In the genomic region with DNA sequence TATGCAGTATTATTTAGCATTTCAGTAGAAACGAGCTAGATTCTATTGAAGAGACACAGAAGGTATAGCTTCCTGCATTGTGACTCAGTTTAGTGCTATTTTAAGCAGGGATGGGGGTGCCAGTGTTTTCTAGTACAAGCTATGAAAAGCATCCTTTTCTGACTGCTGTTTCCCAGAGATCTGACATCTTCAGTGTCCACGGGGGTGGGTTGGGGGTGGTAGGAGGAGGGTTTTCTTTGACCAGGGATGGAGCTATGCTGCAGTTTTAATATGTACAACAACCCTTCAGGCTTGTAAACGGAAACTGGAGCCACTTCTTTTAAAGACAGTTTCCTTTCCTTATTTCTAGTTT, we compare ENCODE assay signal across 8 cellular contexts. TPM values are rescaled to one million over a fixed set of nuclear protein-coding genes. Genes with fewer than 3 reads are reported as not detected.
DNase-seq lines count a peak whose midpoint lies in the region; ATAC-seq and TF ChIP-seq lines count a peak whose summit lies in the region.

No MANE protein-coding gene starts in this region.

- H3K27ac ChIP-seq in upper lobe of left lung: peak overlapping the region in 3 of 4 donors; percentile 13 to 77 (median 30)

- intact Hi-C loops in activated CD4-positive, alpha-beta memory T cell treated with anti-CD3 and anti-CD28 coated beads for 36 hours (cut with micrococcal nuclease): no loop called here

- no peak for TF ChIP-seq POLR2A in upper lobe of left lung (IDR thresholded peaks at IDR 0.05)

- peaks cover 13% of the 10 kb centered on the region for H3K4me1 Mint-ChIP-seq in activated CD4-positive, alpha-beta memory T cell treated with anti-CD3 and anti-CD28 coated beads for 36 hours (ENCODE audit: low read depth)
- peaks cover 13% of the 10 kb centered on the region for H3K4me1 Mint-ChIP-seq in activated CD4-positive, alpha-beta memory T cell treated with anti-CD3 and anti-CD28 coated beads, Interleukin-2, amount 10 ng/mL, durations not matched to agents 7 days and 5 days

- 1 to 3% methylated on average over 3 of the region's 3 CpGs for WGBS in upper lobe of left lung, 2 donors

- peaks cover 0 to 21% (median 7%) of the 10 kb centered on the region in 4 donors for H3K4me1 ChIP-seq in upper lobe of left lung

- no peak for ATAC-seq in upper lobe of left lung (ENCODE audit: low FRiP score in 2 of 2)
- ATAC-seq in GM19328 (IDR thresholded peaks at IDR 0.05; ENCODE audit: unreplicated experiment): no peak
- no peak for ATAC-seq in HG03432 (IDR thresholded peaks at IDR 0.05; ENCODE audit: unreplicated experiment)

- DNase-seq in activated CD4-positive, alpha-beta memory T cell treated with anti-CD3 and anti-CD28 coated beads for 36 hours: peak; percentile 12
- no peak for DNase-seq in activated CD4-positive, alpha-beta memory T cell treated with anti-CD3 and anti-CD28 coated beads, Interleukin-2, amount 10 ng/mL, durations not matched to agents 7 days and 5 days
- peak; percentile 84 for DNase-seq in astrocyte of the hippocampus (ENCODE audit: low read depth, low spot score)
- DNase-seq in medulla oblongata (ENCODE audit: extremely low spot score): peak; percentile 72
- no peak for DNase-seq in upper lobe of left lung
- DNase-seq in NCI-H1048 (lab: John Stamatoyannopoulos, UW): no peak

- POLR2A ChIA-PET in activated CD4-positive, alpha-beta memory T cell treated with anti-CD3 and anti-CD28 coated beads for 36 hours (lab: Charles Lee): no interaction called here
- POLR2A ChIA-PET in activated CD4-positive, alpha-beta memory T cell treated with anti-CD3 and anti-CD28 coated beads, Interleukin-2, amount 10 ng/mL, durations not matched to agents 7 days and 5 days (lab: Charles Lee): no interaction called here

- H3K4me3 Mint-ChIP-seq in activated CD4-positive, alpha-beta memory T cell treated with anti-CD3 and anti-CD28 coated beads for 36 hours: no peak overlapping the region
- H3K4me3 Mint-ChIP-seq in activated CD4-positive, alpha-beta memory T cell treated with anti-CD3 and anti-CD28 coated beads, Interleukin-2, amount 10 ng/mL, durations not matched to agents 7 days and 5 days: no peak overlapping the region

- peak overlapping the region in 3 of 4 donors; percentile 51 to 76 (median 58) for H3K4me3 ChIP-seq in upper lobe of left lung

- peaks cover 17% of the 10 kb centered on the region for H3K27me3 Mint-ChIP-seq in activated CD4-positive, alpha-beta memory T cell treated with anti-CD3 and anti-CD28 coated beads for 36 hours
- H3K27me3 Mint-ChIP-seq in activated CD4-positive, alpha-beta memory T cell treated with anti-CD3 and anti-CD28 coated beads, Interleukin-2, amount 10 ng/mL, durations not matched to agents 7 days and 5 days: peaks cover 20% of the 10 kb centered on the region

- no peaks in the 10 kb centered on the region for H3K36me3 ChIP-seq in upper lobe of left lung

- no peaks in the 10 kb centered on the region for H3K36me3 Mint-ChIP-seq in activated CD4-positive, alpha-beta memory T cell treated with anti-CD3 and anti-CD28 coated beads for 36 hours
- H3K36me3 Mint-ChIP-seq in activated CD4-positive, alpha-beta memory T cell treated with anti-CD3 and anti-CD28 coated beads, Interleukin-2, amount 10 ng/mL, durations not matched to agents 7 days and 5 days (ENCODE audit: low read depth): no peaks in the 10 kb centered on the region

- CTCF ChIA-PET in activated CD4-positive, alpha-beta memory T cell treated with anti-CD3 and anti-CD28 coated beads for 36 hours (lab: Charles Lee): no interaction called here
- CTCF ChIA-PET in activated CD4-positive, alpha-beta memory T cell treated with anti-CD3 and anti-CD28 coated beads, Interleukin-2, amount 10 ng/mL, durations not matched to agents 7 days and 5 days (lab: Charles Lee): no interaction called here

- H3K27ac Mint-ChIP-seq in activated CD4-positive, alpha-beta memory T cell treated with anti-CD3 and anti-CD28 coated beads for 36 hours: no peak overlapping the region
- no peak overlapping the region for H3K27ac Mint-ChIP-seq in activated CD4-positive, alpha-beta memory T cell treated with anti-CD3 and anti-CD28 coated beads, Interleukin-2, amount 10 ng/mL, durations not matched to agents 7 days and 5 days

- H3K27me3 ChIP-seq in upper lobe of left lung: no peaks in the 10 kb centered on the region

- no peaks in the 10 kb centered on the region for H3K9me3 ChIP-seq in upper lobe of left lung

- H3K9me3 Mint-ChIP-seq in activated CD4-positive, alpha-beta memory T cell treated with anti-CD3 and anti-CD28 coated beads for 36 hours: no peaks in the 10 kb centered on the region
- H3K9me3 Mint-ChIP-seq in activated CD4-positive, alpha-beta memory T cell treated with anti-CD3 and anti-CD28 coated beads, Interleukin-2, amount 10 ng/mL, durations not matched to agents 7 days and 5 days: no peaks in the 10 kb centered on the region

- TF ChIP-seq EP300 in upper lobe of left lung (IDR thresholded peaks at IDR 0.05): no peak

- no peak for TF ChIP-seq CTCF in upper lobe of left lung (IDR thresholded peaks at IDR 0.05)

RNA-seq across cellular contexts. Expression of gene NEGR1, which starts 2.7 kb away (rescaled TPM):
- not detected for total RNA-seq in activated CD4-positive, alpha-beta memory T cell treated with anti-CD3 and anti-CD28 coated beads for 36 hours
- total RNA-seq in activated CD4-positive, alpha-beta memory T cell treated with anti-CD3 and anti-CD28 coated beads, Interleukin-2, amount 10 ng/mL, durations not matched to agents 7 days and 5 days: not detected
- total RNA-seq in upper lobe of left lung: 10 to 100 TPM in 2 of 6 donors, 1 to 10 TPM in 4; 3.1 to 14.7 (median 8.9) TPM

Comparison
In these comparisons a context has a peak if more than half of its experiments do, and no peak if none do; other contexts are left out.
1. DNase-seq: peak in activated CD4-positive, alpha-beta memory T cell treated with anti-CD3 and anti-CD28 coated beads for 36 hours (single experiment), astrocyte of the hippocampus (single experiment) and medulla oblongata (single experiment); none in activated CD4-positive, alpha-beta memory T cell treated with anti-CD3 and anti-CD28 coated beads, Interleukin-2, amount 10 ng/mL, durations not matched to agents 7 days and 5 days (single experiment), upper lobe of left lung (0 of 2) and NCI-H1048 (single experiment).
2. RNA of gene NEGR1, which starts 2.7 kb away (total RNA-seq): 3.1 to 14.7 TPM in upper lobe of left lung; not detected in activated CD4-positive, alpha-beta memory T cell treated with anti-CD3 and anti-CD28 coated beads for 36 hours and not detected in activated CD4-positive, alpha-beta memory T cell treated with anti-CD3 and anti-CD28 coated beads, Interleukin-2, amount 10 ng/mL, durations not matched to agents 7 days and 5 days; every median in the first group is over 4 times any median in the second.